ENCODE assay signal across 26 cellular contexts in the genomic region with DNA sequence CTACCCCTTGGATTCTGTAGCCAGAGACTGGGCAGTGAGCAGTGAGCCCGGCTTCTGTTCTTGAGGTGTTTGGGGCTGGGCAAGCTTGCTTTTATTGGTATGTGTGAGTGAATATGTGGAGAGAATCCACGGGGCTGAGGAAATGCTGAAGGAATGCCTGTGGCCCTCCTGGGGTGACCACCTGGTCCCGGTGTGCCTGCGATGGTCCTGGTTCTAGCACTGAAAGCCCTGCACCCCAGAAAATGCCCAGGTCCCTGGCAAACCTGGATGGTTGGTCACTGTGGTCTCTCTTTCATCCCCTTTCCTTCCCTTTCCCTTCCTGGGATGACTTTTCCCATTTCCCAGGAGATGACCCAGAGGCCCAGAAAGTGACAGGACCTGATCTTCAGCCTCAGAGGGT. TPM values are rescaled to one million over a fixed set of nuclear protein-coding genes. Genes with fewer than 3 reads are reported as not detected.
DNase-seq lines count a peak whose midpoint lies in the region; ATAC-seq and TF ChIP-seq lines count a peak whose summit lies in the region.
"Had no signal": no experiment of that assay in that cellular context is flagged by ENCODE, and none has a peak within 500 bp of the region (broad histone marks: within the 10 kb centered on the region; RNA-seq: fewer than 3 reads in every experiment).

No MANE protein-coding gene starts in this region.

- H3K9me3 Mint-ChIP-seq in Calu3 (ENCODE audit: low read depth, unreplicated experiment), result no peaks in the 10 kb centered on the region
- H3K9me3 Mint-ChIP-seq: activated CD8-positive, alpha-beta T cell treated with anti-CD3 and anti-CD28 coated beads for 36 hours; activated naive CD4-positive, alpha-beta T cell treated with anti-CD3 and anti-CD28 coated beads, Interleukin-2, amount 50 U/mL, for 24 hours; mesothelial cell of epicardium; natural killer cell treated with Interleukin-12 subunit alpha and Interleukin-12 subunit beta and Interleukin-15 and Interleukin-18, amount 100 ng/mL, for 72 hours had no signal

- H3K27me3 ChIP-seq in right atrium auricular region (no peaks in the 10 kb centered on the region), layer of hippocampus (ENCODE audit: control insufficient read depth, insufficient read depth, low read length) (no peaks in the 10 kb centered on the region)
- H3K27me3 ChIP-seq: brain microvascular endothelial cell, gastroesophageal sphincter, uterus had no signal

- no peaks in the 10 kb centered on the region for H3K27me3 Mint-ChIP-seq in Calu3 (ENCODE audit: unreplicated experiment)
- H3K27me3 Mint-ChIP-seq: activated naive CD4-positive, alpha-beta T cell treated with anti-CD3 and anti-CD28 coated beads, Interleukin-2, amount 50 U/mL, for 24 hours; CD4-positive, alpha-beta memory T cell; natural killer cell treated with Interleukin-12 subunit alpha and Interleukin-12 subunit beta and Interleukin-15 and Interleukin-18, amount 100 ng/mL, for 72 hours; progenitor cell of endocrine pancreas had no signal

- ATAC-seq in left ventricle myocardium superior, result no peak
- ATAC-seq: activated CD8-positive, alpha-beta T cell treated with anti-CD3 and anti-CD28 coated beads for 36 hours; gastroesophageal sphincter; left colon; natural killer cell treated with Interleukin-12 subunit alpha and Interleukin-12 subunit beta and Interleukin-15 and Interleukin-18, amount 100 ng/mL, for 72 hours had no signal

- no peaks in the 10 kb centered on the region for H3K9me3 ChIP-seq in right atrium auricular region
- H3K9me3 ChIP-seq: gastroesophageal sphincter, HAP-1, SK-N-SH, uterus had no signal

- H3K4me1 Mint-ChIP-seq in Calu3 (ENCODE audit: low read depth, unreplicated experiment), result peaks cover 5% of the 10 kb centered on the region

- no TSS peak for BruUV-seq in Calu3 (replicated peaks; lab: Mats Ljungman, UMichigan)

- H3K36me3 Mint-ChIP-seq in Calu3 (ENCODE audit: insufficient read depth, unreplicated experiment), result peaks cover 15% of the 10 kb centered on the region
- H3K36me3 Mint-ChIP-seq: activated naive CD4-positive, alpha-beta T cell treated with anti-CD3 and anti-CD28 coated beads, Interleukin-2, amount 50 U/mL, for 24 hours; CD4-positive, alpha-beta memory T cell; natural killer cell treated with Interleukin-12 subunit alpha and Interleukin-12 subunit beta and Interleukin-15 and Interleukin-18, amount 100 ng/mL, for 72 hours had no signal

- H3K27ac ChIP-seq in right atrium auricular region (peak overlapping the region; percentile 95 to 99), layer of hippocampus (ENCODE audit: low read depth, low read length) (peak overlapping the region; percentile 82)
- H3K27ac ChIP-seq: brain microvascular endothelial cell, uterus had no signal

- H3K4me3 Mint-ChIP-seq in Calu3 (ENCODE audit: low read depth, unreplicated experiment), result no peak overlapping the region
- H3K4me3 Mint-ChIP-seq: activated CD8-positive, alpha-beta T cell treated with anti-CD3 and anti-CD28 coated beads for 36 hours; activated naive CD4-positive, alpha-beta T cell treated with anti-CD3 and anti-CD28 coated beads, Interleukin-2, amount 50 U/mL, for 24 hours; CD4-positive, alpha-beta memory T cell; mesothelial cell of epicardium; natural killer cell treated with Interleukin-12 subunit alpha and Interleukin-12 subunit beta and Interleukin-15 and Interleukin-18, amount 100 ng/mL, for 72 hours had no signal

- H3K4me1 ChIP-seq in right atrium auricular region, result peaks cover 0 to 73% of the 10 kb centered on the region in 2 donors

- H3K27ac Mint-ChIP-seq in Calu3 (ENCODE audit: unreplicated experiment), result no peak overlapping the region
- H3K27ac Mint-ChIP-seq: activated CD8-positive, alpha-beta T cell treated with anti-CD3 and anti-CD28 coated beads for 36 hours; activated naive CD4-positive, alpha-beta T cell treated with anti-CD3 and anti-CD28 coated beads, Interleukin-2, amount 50 U/mL, for 24 hours; natural killer cell treated with Interleukin-12 subunit alpha and Interleukin-12 subunit beta and Interleukin-15 and Interleukin-18, amount 100 ng/mL, for 72 hours; progenitor cell of endocrine pancreas had no signal

- no peak for TF ChIP-seq CTCF in right atrium auricular region (IDR thresholded peaks at IDR 0.05)
- TF ChIP-seq CTCF in Calu3 (IDR thresholded peaks at IDR 0.05; ENCODE audit: unreplicated experiment), result no peak
- no peak for TF ChIP-seq CTCF in GM13977 (IDR thresholded peaks at IDR 0.05; ENCODE audit: extremely low read depth, insufficient read depth, missing control alignments)

- in situ Hi-C loops in GM13977 (cut with MboI; ENCODE audit: low pct_unique_long_range_greater_than_20kb, low sequenced_read_pairs, unreplicated experiment), result no loop called here

- CTCF ChIA-PET in Calu3 (lab: Charles Lee), result no interaction called here

- no peak overlapping the region for H3K4me3 ChIP-seq in right atrium auricular region
- H3K4me3 ChIP-seq: gastroesophageal sphincter, HAP-1, smooth muscle cell, uterus had no signal

- intact Hi-C loops in left ventricle myocardium superior (cut with micrococcal nuclease) (no loop called here), Calu3 (cut with micrococcal nuclease; ENCODE audit: unreplicated experiment) (no loop called here)

- H3K36me3 ChIP-seq in right atrium auricular region, result peaks cover 25% of the 10 kb centered on the region
- H3K36me3 ChIP-seq: HAP-1, uterus had no signal

- no peak for DNase-seq in right atrium auricular region (ENCODE audit: low spot score)
- no peak for DNase-seq in left ventricle myocardium superior
- no peak for DNase-seq in Calu3
- no peak for DNase-seq in OCI-M2 (lab: John Stamatoyannopoulos, UW; ENCODE audit: unreplicated experiment)
- DNase-seq in GM13977 (ENCODE audit: low spot score), result no peak
- DNase-seq: activated CD8-positive, alpha-beta T cell treated with anti-CD3 and anti-CD28 coated beads for 36 hours; activated T-cell treated with anti-CD3 and anti-CD28 coated beads, Interleukin-2, amount 50 U/mL, for 1 hour; brain microvascular endothelial cell; CD4-positive, alpha-beta memory T cell; left colon; NCI-H1092; NCI-H2081; NCI-H446 treated with DMSO at 0.1 percent for 48 hours; SK-N-SH; stimulated activated CD4-positive, alpha-beta T cell treated with anti-CD3 and anti-CD28 coated beads, Interleukin-4, amount 100 ng/mL, for 24 hours; uterus had no signal

RNA-seq across cellular contexts. Expression of gene ZBTB47, which starts 4.2 kb away (rescaled TPM):
- 100 to 1,000 TPM in 1 of 2 donors, 10 to 100 TPM in 1; 92.4 to 129 TPM for total RNA-seq in right atrium auricular region
- total RNA-seq in left ventricle myocardium superior, result 90.5 TPM
- total RNA-seq in Calu3 (2022), result 6.0 and 7.2 TPM in 2 replicates

RNA-seq across cellular contexts. Expression of gene KLHL40, which starts 27.7 kb away (rescaled TPM):
- total RNA-seq in right atrium auricular region (under 1 TPM; 0.15 to 0.63 TPM), left ventricle myocardium superior (0.12 TPM), Calu3 (2022) (not detected in 2 replicates)
- total RNA-seq: activated CD8-positive, alpha-beta T cell treated with anti-CD3 and anti-CD28 coated beads for 36 hours; CD4-positive, alpha-beta memory T cell; epithelial cell of proximal tubule; gastroesophageal sphincter; left colon; mesothelial cell of epicardium; natural killer cell treated with Interleukin-12 subunit alpha and Interleukin-12 subunit beta and Interleukin-15 and Interleukin-18, amount 100 ng/mL, for 72 hours; progenitor cell of endocrine pancreas; smooth muscle cell; uterus had no signal

RNA-seq across cellular contexts. Expression of gene HHATL, which starts 44.9 kb away (rescaled TPM):
- total RNA-seq in right atrium auricular region (100 to 1,000 TPM; 444 to 908 TPM), left ventricle myocardium superior (463 TPM), Calu3 (2022) (not detected in 2 replicates)
- total RNA-seq: activated CD8-positive, alpha-beta T cell treated with anti-CD3 and anti-CD28 coated beads for 36 hours; CD4-positive, alpha-beta memory T cell; epithelial cell of proximal tubule; LHCN-M2; mesothelial cell of epicardium; natural killer cell treated with Interleukin-12 subunit alpha and Interleukin-12 subunit beta and Interleukin-15 and Interleukin-18, amount 100 ng/mL, for 72 hours; progenitor cell of endocrine pancreas; smooth muscle cell had no signal

RNA-seq across cellular contexts. Expression of gene NKTR, which starts 57.2 kb away (rescaled TPM):
- total RNA-seq in right atrium auricular region (10 to 100 TPM; 14.1 to 20.4 TPM), left ventricle myocardium superior (23.6 TPM), Calu3 (2022) (61.3 and 70.0 TPM in 2 replicates)

Comparison
In these comparisons a context has a peak if more than half of its experiments do, and no peak if none do; other contexts are left out.
1. RNA of gene ZBTB47, which starts 4.2 kb away (total RNA-seq): 92.4 to 129 TPM in right atrium auricular region and 90.5 TPM in left ventricle myocardium superior (single experiment); 6.0 to 7.2 TPM in Calu3; every median in the first group is over 10 times any median in the second.
2. RNA of gene HHATL, which starts 44.9 kb away (total RNA-seq): 444 to 908 TPM in right atrium auricular region and 463 TPM in left ventricle myocardium superior (single experiment); not detected in Calu3; every median in the first group is over 100 times any median in the second.